Comparison of ENCODE assay signal across 20 cellular contexts in genomic region chr14:24612186-24612585, GRCh38. TPM values are rescaled to one million over a fixed set of nuclear protein-coding genes. Genes with fewer than 3 reads are reported as not detected.
DNase-seq lines count a peak whose midpoint lies in the region; ATAC-seq, FAIRE-seq and TF ChIP-seq lines count a peak whose summit lies in the region.
"Had no signal": no experiment of that assay in that cellular context is flagged by ENCODE, and none has a peak within 500 bp of the region (broad histone marks: within the 10 kb centered on the region; RNA-seq: fewer than 3 reads in every experiment).

No MANE protein-coding gene starts in this region.

- H3K4me3 Mint-ChIP-seq in activated T-cell treated with anti-CD3 and anti-CD28 coated beads, Interleukin-2, amount 50 U/mL, for 24 hours = no peak overlapping the region
- H3K4me3 Mint-ChIP-seq in activated T-cell treated with anti-CD3 and anti-CD28 coated beads, Interleukin-2, amount 50 U/mL, for 4 hours = no peak overlapping the region
- H3K4me3 Mint-ChIP-seq: memory B cell had no signal

- no peaks in the 10 kb centered on the region for H3K9me3 Mint-ChIP-seq in activated T-cell treated with anti-CD3 and anti-CD28 coated beads, Interleukin-2, amount 50 U/mL, for 24 hours
- H3K9me3 Mint-ChIP-seq in activated T-cell treated with anti-CD3 and anti-CD28 coated beads, Interleukin-2, amount 50 U/mL, for 4 hours = no peaks in the 10 kb centered on the region
- H3K9me3 Mint-ChIP-seq: memory B cell had no signal

- H3K9me3 ChIP-seq in small intestine (ENCODE audit: control insufficient read depth, low read depth) (no peaks in the 10 kb centered on the region), tibial artery (no peaks in the 10 kb centered on the region)
- H3K9me3 ChIP-seq: vagina had no signal

- TF ChIP-seq CTCF in tibial artery (IDR thresholded peaks at IDR 0.05) = no peak

- H3K4me3 ChIP-seq in Jurkat, Clone E6-1 (ENCODE audit: low read length) = no peak overlapping the region
- H3K4me3 ChIP-seq in small intestine (ENCODE audit: low read depth in 1 of 2, low read length in 2 of 2) (no peak overlapping the region), tibial artery (no peak overlapping the region)
- H3K4me3 ChIP-seq: vagina had no signal

- peak overlapping the region; percentile 54 for H3K27ac Mint-ChIP-seq in activated T-cell treated with anti-CD3 and anti-CD28 coated beads, Interleukin-2, amount 50 U/mL, for 24 hours
- H3K27ac Mint-ChIP-seq: memory B cell had no signal

- intact Hi-C loops in tibial artery (cut with DNase I; ENCODE audit: low total_unique reads) = no loop called here

- ATAC-seq in activated T-cell treated with anti-CD3 and anti-CD28 coated beads, Interleukin-2, amount 50 U/mL, for 4 hours = no peak
- ATAC-seq: PC-3 had no signal

- no peaks in the 10 kb centered on the region for H3K27me3 Mint-ChIP-seq in activated T-cell treated with anti-CD3 and anti-CD28 coated beads, Interleukin-2, amount 50 U/mL, for 24 hours
- no peaks in the 10 kb centered on the region for H3K27me3 Mint-ChIP-seq in activated T-cell treated with anti-CD3 and anti-CD28 coated beads, Interleukin-2, amount 50 U/mL, for 4 hours (ENCODE audit: low read depth)
- H3K27me3 Mint-ChIP-seq: memory B cell had no signal

- H3K4me1 Mint-ChIP-seq in activated T-cell treated with anti-CD3 and anti-CD28 coated beads, Interleukin-2, amount 50 U/mL, for 24 hours (ENCODE audit: low read depth) = peaks cover 74% of the 10 kb centered on the region
- H3K4me1 Mint-ChIP-seq in activated T-cell treated with anti-CD3 and anti-CD28 coated beads, Interleukin-2, amount 50 U/mL, for 4 hours (ENCODE audit: low read depth) = peaks cover 41% of the 10 kb centered on the region

- H3K27ac ChIP-seq in small intestine (ENCODE audit: low read depth in 1 of 2, low read length in 1 of 2) = no peak overlapping the region
- H3K27ac ChIP-seq in tibial artery = no peak overlapping the region
- H3K27ac ChIP-seq: vagina, WERI-Rb-1 had no signal

- no peak for FAIRE-seq in small intestine (lab: Jason Lieb, UNC)
- FAIRE-seq: H54, islet of Langerhans had no signal

- DNase-seq in activated T-cell treated with anti-CD3 and anti-CD28 coated beads, Interleukin-2, amount 50 U/mL, for 24 hours = no peak
- DNase-seq in activated T-cell treated with anti-CD3 and anti-CD28 coated beads, Interleukin-2, amount 50 U/mL, for 4 hours = no peak
- peak; percentile 60 for DNase-seq in Jurkat, Clone E6-1 (ENCODE audit: low read depth, low spot score)
- DNase-seq in SHP77 (lab: John Stamatoyannopoulos, UW) (peak; percentile 48 to 74), small intestine (peak; percentile 18), tibial artery (no peak), LoVo (ENCODE audit: low spot score) (no peak), mucosa of gallbladder (ENCODE audit: low spot score) (no peak)
- DNase-seq: dermis blood vessel endothelial cell, DND-41, PC-3, SW 1271, WERI-Rb-1 had no signal

- peaks cover 10% of the 10 kb centered on the region for H3K36me3 Mint-ChIP-seq in activated T-cell treated with anti-CD3 and anti-CD28 coated beads, Interleukin-2, amount 50 U/mL, for 24 hours (ENCODE audit: low read depth)
- H3K36me3 Mint-ChIP-seq in activated T-cell treated with anti-CD3 and anti-CD28 coated beads, Interleukin-2, amount 50 U/mL, for 4 hours (ENCODE audit: insufficient read depth) = no peaks in the 10 kb centered on the region
- H3K36me3 Mint-ChIP-seq: memory B cell had no signal

- H3K27me3 ChIP-seq in small intestine (ENCODE audit: control insufficient read depth in 2 of 2, insufficient read depth in 2 of 2, low read length in 2 of 2) (no peaks in the 10 kb centered on the region), tibial artery (no peaks in the 10 kb centered on the region)
- H3K27me3 ChIP-seq: vagina had no signal

- H3K36me3 ChIP-seq in small intestine (ENCODE audit: control insufficient read depth in 2 of 2, insufficient read depth in 2 of 2, low read length in 2 of 2) (no peaks in the 10 kb centered on the region), tibial artery (no peaks in the 10 kb centered on the region)
- H3K36me3 ChIP-seq: vagina, WERI-Rb-1 had no signal

- peaks cover 0 to 2% of the 10 kb centered on the region in 2 donors for H3K4me1 ChIP-seq in small intestine (ENCODE audit: control insufficient read depth in 2 of 2, insufficient read depth in 1 of 2, low read depth in 1 of 2, low read length in 1 of 2)
- no peaks in the 10 kb centered on the region for H3K4me1 ChIP-seq in tibial artery
- H3K4me1 ChIP-seq: vagina had no signal

RNA-seq across cellular contexts. Expression of gene GZMH, which starts 2.7 kb away (rescaled TPM):
- 100 to 1,000 TPM in 1 of 3 donors, 10 to 100 TPM in 2; 34.7 to 116 (median 58.8) TPM for total RNA-seq in activated T-cell treated with anti-CD3 and anti-CD28 coated beads, Interleukin-2, amount 50 U/mL, for 4 hours
- not detected for polyA plus RNA-seq in Jurkat, Clone E6-1 (2012; ENCODE audit: insufficient read depth, insufficient read length)
- polyA plus RNA-seq in small intestine = under 1 TPM in 1 of 3 donors, not detected in 2; 0.51 TPM
- 2.0 TPM for total RNA-seq in mucosa of gallbladder
- total RNA-seq: dermis blood vessel endothelial cell, PC-3, pulmonary artery endothelial cell, vagina had no signal
- polyA plus RNA-seq: neural cell had no signal

RNA-seq across cellular contexts. Expression of gene GZMB, which starts 21.8 kb away (rescaled TPM):
- 1,000 to 10,000 TPM; 1,078 to 3,056 (median 1,179) TPM for total RNA-seq in activated T-cell treated with anti-CD3 and anti-CD28 coated beads, Interleukin-2, amount 50 U/mL, for 4 hours
- polyA plus RNA-seq in Jurkat, Clone E6-1 (2012; ENCODE audit: insufficient read depth, insufficient read length) = not detected
- 1 to 10 TPM in 2 of 3 donors, not detected in 1; 1.6 to 1.7 TPM for polyA plus RNA-seq in small intestine
- total RNA-seq in mucosa of gallbladder = 2.8 TPM
- total RNA-seq: dermis blood vessel endothelial cell, PC-3, pulmonary artery endothelial cell had no signal
- polyA plus RNA-seq: neural cell had no signal

RNA-seq across cellular contexts. Expression of gene CTSG, which starts 36.1 kb away (rescaled TPM):
- not detected for total RNA-seq in activated T-cell treated with anti-CD3 and anti-CD28 coated beads, Interleukin-2, amount 50 U/mL, for 4 hours
- 9.7 TPM for polyA plus RNA-seq in Jurkat, Clone E6-1 (2012; ENCODE audit: insufficient read depth, insufficient read length)
- polyA plus RNA-seq in small intestine = 1 to 10 TPM in 1 of 3 donors, not detected in 2; 2.6 TPM
- 4.9 TPM for total RNA-seq in mucosa of gallbladder
- total RNA-seq: activated CD8-positive, alpha-beta memory T cell treated with anti-CD3 and anti-CD28 coated beads for 36 hours; dermis blood vessel endothelial cell; PC-3; pulmonary artery endothelial cell had no signal
- polyA plus RNA-seq: neural cell had no signal

Comparison
In these comparisons a context has a peak if more than half of its experiments do, and no peak if none do; other contexts are left out.
1. DNase-seq: peak in Jurkat, Clone E6-1 (single experiment), SHP77 (2 of 2) and small intestine (single experiment); none in activated T-cell treated with anti-CD3 and anti-CD28 coated beads, Interleukin-2, amount 50 U/mL, for 24 hours (single experiment), activated T-cell treated with anti-CD3 and anti-CD28 coated beads, Interleukin-2, amount 50 U/mL, for 4 hours (single experiment), tibial artery (0 of 2), LoVo (single experiment) and mucosa of gallbladder (single experiment).
2. RNA of gene GZMH, which starts 2.7 kb away (total RNA-seq): 34.7 to 116 TPM in activated T-cell treated with anti-CD3 and anti-CD28 coated beads, Interleukin-2, amount 50 U/mL, for 4 hours; 2.0 TPM in mucosa of gallbladder (single experiment); every median in the first group is over 10 times any median in the second.
3. RNA of gene GZMB, which starts 21.8 kb away (total RNA-seq): 1,078 to 3,056 TPM in activated T-cell treated with anti-CD3 and anti-CD28 coated beads, Interleukin-2, amount 50 U/mL, for 4 hours; 2.8 TPM in mucosa of gallbladder (single experiment); every median in the first group is over 100 times any median in the second.